In genomic region chr5:40676643-40677333, GRCh38 we compare ENCODE assay signal across 10 cellular contexts. TPM values are rescaled to one million over a fixed set of nuclear protein-coding genes. Genes with fewer than 3 reads are reported as not detected.
DNase-seq lines count a peak whose midpoint lies in the region; ATAC-seq and TF ChIP-seq lines count a peak whose summit lies in the region.
"Had no signal": no experiment of that assay in that cellular context is flagged by ENCODE, and none has a peak within 500 bp of the region (broad histone marks: within the 10 kb centered on the region; RNA-seq: fewer than 3 reads in every experiment).

No MANE protein-coding gene starts in this region.

- TF ChIP-seq CTCF in PC-3 (conservative IDR thresholded peaks at IDR 0.05; ENCODE audit: low read depth, low read length) (no peak), GM20000 (IDR thresholded peaks at IDR 0.05; ENCODE audit: extremely low read depth, missing control alignments) (no peak)

- ATAC-seq in PC-3 (peak; percentile 31), HG02884 (IDR thresholded peaks at IDR 0.05; ENCODE audit: unreplicated experiment) (no peak), GM18498 (IDR thresholded peaks at IDR 0.05; ENCODE audit: unreplicated experiment) (no peak), GM21529 (IDR thresholded peaks at IDR 0.05; ENCODE audit: unreplicated experiment) (no peak)

- no TSS peak for BruUV-seq in PC-3 (replicated peaks; lab: Mats Ljungman, UMichigan)

- no peaks in the 10 kb centered on the region for H4K20me1 ChIP-seq in PC-3 (ENCODE audit: low read length)

- peak overlapping the region; percentile 71 for H3K9ac ChIP-seq in PC-3 (ENCODE audit: low read length)

- peaks cover 4% of the 10 kb centered on the region; the same call in 1 of the 2 replicates for H3K36me3 ChIP-seq in PC-3 (ENCODE audit: low read depth, low read length)

- H3K9me2 ChIP-seq in PC-3 (replicated peaks; ENCODE audit: low read length), result no peaks in the 10 kb centered on the region

- H3K9me3 ChIP-seq in PC-3 (ENCODE audit: low read length), result no peaks in the 10 kb centered on the region

- H3K79me2 ChIP-seq in PC-3 (ENCODE audit: low read length), result peaks cover 30% of the 10 kb centered on the region

- CTCF ChIA-PET in PC-3 (lab: Charles Lee), result no interaction called here

- POLR2A ChIA-PET in PC-3 (lab: Charles Lee; ENCODE audit: unreplicated experiment), result interaction anchor here (0.6 kb wide), 1 partner anchor 1663 kb away, joined by 3 read pairs; no protein-coding TSS in a partner anchor

- peak overlapping the region; percentile 90 for H3K4me3 ChIP-seq in PC-3 (ENCODE audit: low read length)

- peak overlapping the region; percentile 95 for H3K4me2 ChIP-seq in PC-3 (ENCODE audit: low read length)

- peaks cover 21% of the 10 kb centered on the region for H3K4me1 ChIP-seq in PC-3 (ENCODE audit: insufficient read depth, low read length)

- intact Hi-C loops in PC-3 (cut with micrococcal nuclease), result no loop called here

- H3K27ac ChIP-seq in PC-3 (ENCODE audit: low read length) (peak overlapping the region; percentile 39), epithelial cell of prostate (peak overlapping the region; percentile 92)

- no peaks in the 10 kb centered on the region for H3F3A ChIP-seq in PC-3 (ENCODE audit: low read length, unreplicated experiment)

- H2AFZ ChIP-seq in PC-3 (ENCODE audit: low read length), result peak overlapping the region; percentile 28; the same call in 1 of the 2 replicates

- no peaks in the 10 kb centered on the region for H3K27me3 ChIP-seq in PC-3 (ENCODE audit: low read length)

- peak; percentile 5 for DNase-seq in ELF-1 (ENCODE audit: low read depth, low spot score)
- peak; percentile 92 for DNase-seq in PC-3
- DNase-seq in epithelial cell of prostate (ENCODE audit: low read depth, low spot score), result no peak
- DNase-seq in renal cortical epithelial cell (ENCODE audit: low read depth), result peak; percentile 37
- DNase-seq in GM20000 (ENCODE audit: low spot score), result no peak
- DNase-seq: activated B cell treated with CpG ODN at 0.5 μM for 24 hours, posterior cingulate gyrus had no signal

RNA-seq across cellular contexts. Expression of gene PTGER4, which starts 2.9 kb away (rescaled TPM):
- 48.5 and 49.5 TPM in 2 replicates for total RNA-seq in PC-3 (2014; rRNA removed)
- total RNA-seq in renal cortical epithelial cell, result 1.6 and 13.5 TPM in 2 replicates

Comparison
In these comparisons a context has a peak if more than half of its experiments do, and no peak if none do; other contexts are left out.
1. DNase-seq: peak in ELF-1 (single experiment), PC-3 (single experiment) and renal cortical epithelial cell (single experiment); none in epithelial cell of prostate (single experiment) and GM20000 (single experiment).